Comparison of ENCODE assay signal across 18 cellular contexts in the genomic region with DNA sequence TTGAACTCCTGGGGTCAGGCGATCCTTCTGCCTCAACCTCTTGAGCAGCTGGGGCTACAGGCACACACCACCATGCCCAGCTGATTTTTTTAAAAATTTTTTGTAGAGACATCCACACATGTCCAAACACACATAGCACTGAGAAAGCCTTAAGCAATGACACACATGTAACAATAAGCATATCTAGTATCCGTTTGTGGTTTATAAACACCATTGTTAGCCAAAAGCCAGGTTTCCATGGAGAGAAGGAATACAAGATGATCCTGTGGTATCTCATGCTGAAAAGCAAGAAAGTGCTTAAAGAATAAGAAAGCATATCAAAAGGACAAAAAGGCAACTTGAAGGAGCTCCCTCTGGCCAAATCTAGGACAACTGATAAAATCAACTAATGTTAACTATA. TPM values are rescaled to one million over a fixed set of nuclear protein-coding genes. Genes with fewer than 3 reads are reported as not detected.
DNase-seq lines count a peak whose midpoint lies in the region; ATAC-seq and TF ChIP-seq lines count a peak whose summit lies in the region.
"Had no signal": no experiment of that assay in that cellular context is flagged by ENCODE, and none has a peak within 500 bp of the region (broad histone marks: within the 10 kb centered on the region; RNA-seq: fewer than 3 reads in every experiment).

No MANE protein-coding gene starts in this region.

- H2AFZ ChIP-seq in GM23338, result 0 out of 2 replicates have a peak overlapping the region, but pooled peaks have one; percentile 4

- H3K4me3 ChIP-seq in GM23338 (no peak overlapping the region), astrocyte of the spinal cord (ENCODE audit: low read depth, low read length) (no peak overlapping the region)
- H3K4me3 ChIP-seq: HAP-1 had no signal

- in situ Hi-C loops in astrocyte of the spinal cord (cut with HindIII; ENCODE audit: low sequenced_read_pairs), result no loop called here

- no peak for ATAC-seq in GM23338
- ATAC-seq in foreskin keratinocyte, result peak; percentile 28
- ATAC-seq: HepG2 had no signal

- H3K27ac ChIP-seq in GM23338 (ENCODE audit: low read depth), result no peak overlapping the region
- no peak overlapping the region for H3K27ac ChIP-seq in foreskin keratinocyte

- H3K36me3 ChIP-seq in GM23338 (ENCODE audit: insufficient read depth), result no peaks in the 10 kb centered on the region
- H3K36me3 ChIP-seq: BE2C, HAP-1 had no signal

- CTCF ChIA-PET in activated naive CD4-positive, alpha-beta T cell treated with anti-CD3 and anti-CD28 coated beads, Interleukin-2, amount 10 ng/mL, durations not matched to agents 7 days and 5 days (lab: Charles Lee), result no interaction called here

- no peaks in the 10 kb centered on the region for H3K79me2 ChIP-seq in GM23338 (replicated peaks; ENCODE audit: insufficient read depth)

- no peak overlapping the region for H3K27ac Mint-ChIP-seq in GM23338
- no peak overlapping the region for H3K27ac Mint-ChIP-seq in activated naive CD4-positive, alpha-beta T cell treated with anti-CD3 and anti-CD28 coated beads, Interleukin-2, amount 10 ng/mL, durations not matched to agents 7 days and 5 days
- H3K27ac Mint-ChIP-seq: CD4-positive, CD25-positive, alpha-beta regulatory T cell; IgD-negative memory B cell had no signal

- H3K27me3 Mint-ChIP-seq in GM23338 (ENCODE audit: insufficient read depth, low read depth, poor library complexity), result no peaks in the 10 kb centered on the region
- H3K27me3 Mint-ChIP-seq in activated naive CD4-positive, alpha-beta T cell treated with anti-CD3 and anti-CD28 coated beads, Interleukin-2, amount 10 ng/mL, durations not matched to agents 7 days and 5 days, result no peaks in the 10 kb centered on the region
- H3K27me3 Mint-ChIP-seq: CD4-positive, CD25-positive, alpha-beta regulatory T cell had no signal

- H3F3A ChIP-seq in GM23338 (replicated peaks; ENCODE audit: low read depth), result no peaks in the 10 kb centered on the region

- no peak for TF ChIP-seq CTCF in GM23338 (conservative IDR thresholded peaks at IDR 0.05; ENCODE audit: low read depth in 2 of 2)
- no peak for TF ChIP-seq CTCF in astrocyte of the spinal cord (IDR thresholded peaks at IDR 0.05; ENCODE audit: low read depth, low read length)
- TF ChIP-seq CTCF in foreskin keratinocyte (conservative IDR thresholded peaks at IDR 0.05), result no peak

- no peaks in the 10 kb centered on the region for H3K9me3 Mint-ChIP-seq in GM23338
- H3K9me3 Mint-ChIP-seq in activated naive CD4-positive, alpha-beta T cell treated with anti-CD3 and anti-CD28 coated beads, Interleukin-2, amount 10 ng/mL, durations not matched to agents 7 days and 5 days, result no peaks in the 10 kb centered on the region

- no peaks in the 10 kb centered on the region for H3K36me3 Mint-ChIP-seq in GM23338 (ENCODE audit: low read depth)
- no peaks in the 10 kb centered on the region for H3K36me3 Mint-ChIP-seq in activated naive CD4-positive, alpha-beta T cell treated with anti-CD3 and anti-CD28 coated beads, Interleukin-2, amount 10 ng/mL, durations not matched to agents 7 days and 5 days
- H3K36me3 Mint-ChIP-seq: CD4-positive, CD25-positive, alpha-beta regulatory T cell; IgD-negative memory B cell had no signal

- H3K9me2 ChIP-seq in GM23338 (ENCODE audit: insufficient read depth), result no peaks in the 10 kb centered on the region; the same call in 1 of the 2 replicates

- H3K4me1 ChIP-seq in GM23338 (ENCODE audit: insufficient read depth), result no peaks in the 10 kb centered on the region
- peaks cover 38% of the 10 kb centered on the region for H3K4me1 ChIP-seq in foreskin keratinocyte
- H3K4me1 ChIP-seq: BE2C, HAP-1 had no signal

- DNase-seq in GM23338 (ENCODE audit: low spot score) (no peak), RPMI7951 (ENCODE audit: low read depth) (peak; percentile 44), astrocyte of the spinal cord (ENCODE audit: low read depth, low spot score) (peak; percentile 27), foreskin keratinocyte (peak in 1 of 2 donors; percentile 64), OCI-M1 (lab: John Stamatoyannopoulos, UW) (no peak), UCSD-AML1 (lab: John Stamatoyannopoulos, UW; ENCODE audit: unreplicated experiment) (no peak)
- DNase-seq in activated naive CD4-positive, alpha-beta T cell treated with anti-CD3 and anti-CD28 coated beads, Interleukin-2, amount 10 ng/mL, durations not matched to agents 7 days and 5 days, result no peak
- no peak for DNase-seq in activated naive CD4-positive, alpha-beta T cell treated with anti-CD3 and anti-CD28 coated beads, Interleukin-2, amount 50 U/mL, for 16 hours
- DNase-seq: BE2C; C1 segment of cervical spinal cord; Caco-2; CD4-positive, CD25-positive, alpha-beta regulatory T cell; DMS79 treated with DMSO at 0.1 percent for 48 hours; GF-D8 had no signal

- H3K27me3 ChIP-seq in GM23338 (ENCODE audit: insufficient read depth) (no peaks in the 10 kb centered on the region), foreskin keratinocyte (no peaks in the 10 kb centered on the region)
- H3K27me3 ChIP-seq: BE2C had no signal

- H4K20me1 ChIP-seq in GM23338 (replicated peaks; ENCODE audit: insufficient read depth), result no peaks in the 10 kb centered on the region

- H3K4me1 Mint-ChIP-seq in GM23338, result peaks cover 3% of the 10 kb centered on the region; the same call in 1 of the 3 replicates
- no peaks in the 10 kb centered on the region for H3K4me1 Mint-ChIP-seq in activated naive CD4-positive, alpha-beta T cell treated with anti-CD3 and anti-CD28 coated beads, Interleukin-2, amount 10 ng/mL, durations not matched to agents 7 days and 5 days
- H3K4me1 Mint-ChIP-seq: CD4-positive, CD25-positive, alpha-beta regulatory T cell; IgD-negative memory B cell had no signal

- no peak overlapping the region for H3K4me3 Mint-ChIP-seq in GM23338
- H3K4me3 Mint-ChIP-seq in activated naive CD4-positive, alpha-beta T cell treated with anti-CD3 and anti-CD28 coated beads, Interleukin-2, amount 10 ng/mL, durations not matched to agents 7 days and 5 days, result no peak overlapping the region
- H3K4me3 Mint-ChIP-seq: CD4-positive, CD25-positive, alpha-beta regulatory T cell; IgD-negative memory B cell had no signal

- no peak overlapping the region for H3K4me2 ChIP-seq in GM23338

TF ChIP-seq in GM23338, 12 proteins besides CTCF, POLR2A, EP300 and RAD21 (continues in another document):
- TF ChIP-seq JUNB (IDR thresholded peaks at IDR 0.05; ENCODE audit: unreplicated experiment) (no peak), EZH2phosphoT487 (IDR thresholded peaks at IDR 0.05; ENCODE audit: unreplicated experiment) (no peak), POLR2AphosphoS5 (IDR thresholded peaks at IDR 0.05; ENCODE audit: low read depth) (no peak), EZH2 (IDR thresholded peaks at IDR 0.05; ENCODE audit: low read depth, unreplicated experiment) (no peak)

RNA-seq across cellular contexts. Expression of gene SLC1A3, which starts 29.7 kb away (rescaled TPM):
- 27.2 and 29.0 TPM in 2 replicates for total RNA-seq in GM23338 (2014; rRNA removed; shearing (Covaris generic))
- polyA plus RNA-seq in GM23338 (2016; fragmentation: Nextera tagmentation; extraction: Ambion mirVana), result 30.4 and 40.7 TPM in 2 replicates
- total RNA-seq in RPMI7951 (2014; rRNA removed; shearing (Covaris generic)), result 48.9 and 58.8 TPM in 2 replicates
- 18.2 and 22.5 TPM in 2 replicates for total RNA-seq in foreskin keratinocyte
- polyA plus RNA-seq in foreskin keratinocyte, result 5.3 and 8.7 TPM in 2 replicates
- total RNA-seq: A172; CD4-positive, CD25-positive, alpha-beta regulatory T cell; HepG2 had no signal
- polyA plus RNA-seq: CD4-positive, CD25-positive, alpha-beta regulatory T cell; IgD-negative memory B cell had no signal

Comparison
In these comparisons a context has a peak if more than half of its experiments do, and no peak if none do; other contexts are left out.
1. DNase-seq: peak in RPMI7951 (single experiment) and astrocyte of the spinal cord (single experiment); none in GM23338 (single experiment), OCI-M1 (single experiment), activated naive CD4-positive, alpha-beta T cell treated with anti-CD3 and anti-CD28 coated beads, Interleukin-2, amount 10 ng/mL, durations not matched to agents 7 days and 5 days (single experiment), activated naive CD4-positive, alpha-beta T cell treated with anti-CD3 and anti-CD28 coated beads, Interleukin-2, amount 50 U/mL, for 16 hours (single experiment) and UCSD-AML1 (single experiment).